1 cellular context compared by ENCODE assay signal in genomic region chr5:57042524-57042931, GRCh38.
TF ChIP-seq lines count a peak whose summit lies in the region.

No MANE protein-coding gene starts in this region.

TF ChIP-seq in K562, 482 proteins besides CTCF, POLR2A, EP300 and RAD21 (continued from another document and continues in another):
- no peak for TF ChIP-seq KLF6 (CRISPR knock-in tag; IDR thresholded peaks at IDR 0.05; ENCODE audit: borderline replicate concordance)
- TF ChIP-seq ARHGAP35 (IDR thresholded peaks at IDR 0.05; ENCODE audit: partially characterized antibody), result no peak
- no peak for TF ChIP-seq MAFG (tag; conservative IDR thresholded peaks at IDR 0.05)
- no peak for TF ChIP-seq U2AF1 (optimal IDR thresholded peaks at IDR 0.05; ENCODE audit: low read depth, low read length)
- TF ChIP-seq BRD9 (IDR thresholded peaks at IDR 0.05; ENCODE audit: low read depth, partially characterized antibody), result no peak
- no peak for TF ChIP-seq GTF3C2 (IDR thresholded peaks at IDR 0.05; ENCODE audit: borderline replicate concordance, extremely low read depth, insufficient read length)
- TF ChIP-seq, protein P1, sequence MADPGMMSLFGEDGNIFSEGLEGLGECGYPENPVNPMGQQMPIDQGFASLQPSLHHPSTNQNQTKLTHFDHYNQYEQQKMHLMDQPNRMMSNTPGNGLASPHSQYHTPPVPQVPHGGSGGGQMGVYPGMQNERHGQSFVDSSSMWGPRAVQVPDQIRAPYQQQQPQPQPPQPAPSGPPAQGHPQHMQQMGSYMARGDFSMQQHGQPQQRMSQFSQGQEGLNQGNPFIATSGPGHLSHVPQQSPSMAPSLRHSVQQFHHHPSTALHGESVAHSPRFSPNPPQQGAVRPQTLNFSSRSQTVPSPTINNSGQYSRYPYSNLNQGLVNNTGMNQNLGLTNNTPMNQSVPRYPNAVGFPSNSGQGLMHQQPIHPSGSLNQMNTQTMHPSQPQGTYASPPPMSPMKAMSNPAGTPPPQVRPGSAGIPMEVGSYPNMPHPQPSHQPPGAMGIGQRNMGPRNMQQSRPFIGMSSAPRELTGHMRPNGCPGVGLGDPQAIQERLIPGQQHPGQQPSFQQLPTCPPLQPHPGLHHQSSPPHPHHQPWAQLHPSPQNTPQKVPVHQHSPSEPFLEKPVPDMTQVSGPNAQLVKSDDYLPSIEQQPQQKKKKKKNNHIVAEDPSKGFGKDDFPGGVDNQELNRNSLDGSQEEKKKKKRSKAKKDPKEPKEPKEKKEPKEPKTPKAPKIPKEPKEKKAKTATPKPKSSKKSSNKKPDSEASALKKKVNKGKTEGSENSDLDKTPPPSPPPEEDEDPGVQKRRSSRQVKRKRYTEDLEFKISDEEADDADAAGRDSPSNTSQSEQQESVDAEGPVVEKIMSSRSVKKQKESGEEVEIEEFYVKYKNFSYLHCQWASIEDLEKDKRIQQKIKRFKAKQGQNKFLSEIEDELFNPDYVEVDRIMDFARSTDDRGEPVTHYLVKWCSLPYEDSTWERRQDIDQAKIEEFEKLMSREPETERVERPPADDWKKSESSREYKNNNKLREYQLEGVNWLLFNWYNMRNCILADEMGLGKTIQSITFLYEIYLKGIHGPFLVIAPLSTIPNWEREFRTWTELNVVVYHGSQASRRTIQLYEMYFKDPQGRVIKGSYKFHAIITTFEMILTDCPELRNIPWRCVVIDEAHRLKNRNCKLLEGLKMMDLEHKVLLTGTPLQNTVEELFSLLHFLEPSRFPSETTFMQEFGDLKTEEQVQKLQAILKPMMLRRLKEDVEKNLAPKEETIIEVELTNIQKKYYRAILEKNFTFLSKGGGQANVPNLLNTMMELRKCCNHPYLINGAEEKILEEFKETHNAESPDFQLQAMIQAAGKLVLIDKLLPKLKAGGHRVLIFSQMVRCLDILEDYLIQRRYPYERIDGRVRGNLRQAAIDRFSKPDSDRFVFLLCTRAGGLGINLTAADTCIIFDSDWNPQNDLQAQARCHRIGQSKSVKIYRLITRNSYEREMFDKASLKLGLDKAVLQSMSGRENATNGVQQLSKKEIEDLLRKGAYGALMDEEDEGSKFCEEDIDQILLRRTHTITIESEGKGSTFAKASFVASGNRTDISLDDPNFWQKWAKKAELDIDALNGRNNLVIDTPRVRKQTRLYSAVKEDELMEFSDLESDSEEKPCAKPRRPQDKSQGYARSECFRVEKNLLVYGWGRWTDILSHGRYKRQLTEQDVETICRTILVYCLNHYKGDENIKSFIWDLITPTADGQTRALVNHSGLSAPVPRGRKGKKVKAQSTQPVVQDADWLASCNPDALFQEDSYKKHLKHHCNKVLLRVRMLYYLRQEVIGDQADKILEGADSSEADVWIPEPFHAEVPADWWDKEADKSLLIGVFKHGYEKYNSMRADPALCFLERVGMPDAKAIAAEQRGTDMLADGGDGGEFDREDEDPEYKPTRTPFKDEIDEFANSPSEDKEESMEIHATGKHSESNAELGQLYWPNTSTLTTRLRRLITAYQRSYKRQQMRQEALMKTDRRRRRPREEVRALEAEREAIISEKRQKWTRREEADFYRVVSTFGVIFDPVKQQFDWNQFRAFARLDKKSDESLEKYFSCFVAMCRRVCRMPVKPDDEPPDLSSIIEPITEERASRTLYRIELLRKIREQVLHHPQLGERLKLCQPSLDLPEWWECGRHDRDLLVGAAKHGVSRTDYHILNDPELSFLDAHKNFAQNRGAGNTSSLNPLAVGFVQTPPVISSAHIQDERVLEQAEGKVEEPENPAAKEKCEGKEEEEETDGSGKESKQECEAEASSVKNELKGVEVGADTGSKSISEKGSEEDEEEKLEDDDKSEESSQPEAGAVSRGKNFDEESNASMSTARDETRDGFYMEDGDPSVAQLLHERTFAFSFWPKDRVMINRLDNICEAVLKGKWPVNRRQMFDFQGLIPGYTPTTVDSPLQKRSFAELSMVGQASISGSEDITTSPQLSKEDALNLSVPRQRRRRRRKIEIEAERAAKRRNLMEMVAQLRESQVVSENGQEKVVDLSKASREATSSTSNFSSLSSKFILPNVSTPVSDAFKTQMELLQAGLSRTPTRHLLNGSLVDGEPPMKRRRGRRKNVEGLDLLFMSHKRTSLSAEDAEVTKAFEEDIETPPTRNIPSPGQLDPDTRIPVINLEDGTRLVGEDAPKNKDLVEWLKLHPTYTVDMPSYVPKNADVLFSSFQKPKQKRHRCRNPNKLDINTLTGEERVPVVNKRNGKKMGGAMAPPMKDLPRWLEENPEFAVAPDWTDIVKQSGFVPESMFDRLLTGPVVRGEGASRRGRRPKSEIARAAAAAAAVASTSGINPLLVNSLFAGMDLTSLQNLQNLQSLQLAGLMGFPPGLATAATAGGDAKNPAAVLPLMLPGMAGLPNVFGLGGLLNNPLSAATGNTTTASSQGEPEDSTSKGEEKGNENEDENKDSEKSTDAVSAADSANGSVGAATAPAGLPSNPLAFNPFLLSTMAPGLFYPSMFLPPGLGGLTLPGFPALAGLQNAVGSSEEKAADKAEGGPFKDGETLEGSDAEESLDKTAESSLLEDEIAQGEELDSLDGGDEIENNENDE (IDR thresholded peaks at IDR 0.05; ENCODE audit: low read depth, low read length), result no peak
- no peak for TF ChIP-seq GTF2A2 (tag; IDR thresholded peaks at IDR 0.05)
- peak; percentile 41 for TF ChIP-seq CREM (IDR thresholded peaks at IDR 0.05; ENCODE audit: low read depth)
- no peak for TF ChIP-seq GATAD2B (IDR thresholded peaks at IDR 0.05; ENCODE audit: borderline replicate concordance)
- no peak for TF ChIP-seq MBD2 (IDR thresholded peaks at IDR 0.05; ENCODE audit: borderline replicate concordance, low read depth)
- TF ChIP-seq, protein P2, sequence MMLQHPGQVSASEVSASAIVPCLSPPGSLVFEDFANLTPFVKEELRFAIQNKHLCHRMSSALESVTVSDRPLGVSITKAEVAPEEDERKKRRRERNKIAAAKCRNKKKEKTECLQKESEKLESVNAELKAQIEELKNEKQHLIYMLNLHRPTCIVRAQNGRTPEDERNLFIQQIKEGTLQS (IDR thresholded peaks at IDR 0.05), result peak; percentile 97
- TF ChIP-seq, protein P2 (CRISPR knock-in tag; conservative IDR thresholded peaks at IDR 0.05), result peak; percentile 95
- peak; percentile 81 to 87 for TF ChIP-seq KDM1A (IDR thresholded peaks at IDR 0.05)
- no peak for TF ChIP-seq CREBBP (IDR thresholded peaks at IDR 0.05; ENCODE audit: low read depth, low read length)
- TF ChIP-seq MED1 (CRISPR knock-in tag; IDR thresholded peaks at IDR 0.05; ENCODE audit: borderline replicate concordance), result no peak
- no peak for TF ChIP-seq EHMT2 (IDR thresholded peaks at IDR 0.05)
- TF ChIP-seq TEAD1 (CRISPR knock-in tag; IDR thresholded peaks at IDR 0.05), result no peak
- TF ChIP-seq, protein P3, sequence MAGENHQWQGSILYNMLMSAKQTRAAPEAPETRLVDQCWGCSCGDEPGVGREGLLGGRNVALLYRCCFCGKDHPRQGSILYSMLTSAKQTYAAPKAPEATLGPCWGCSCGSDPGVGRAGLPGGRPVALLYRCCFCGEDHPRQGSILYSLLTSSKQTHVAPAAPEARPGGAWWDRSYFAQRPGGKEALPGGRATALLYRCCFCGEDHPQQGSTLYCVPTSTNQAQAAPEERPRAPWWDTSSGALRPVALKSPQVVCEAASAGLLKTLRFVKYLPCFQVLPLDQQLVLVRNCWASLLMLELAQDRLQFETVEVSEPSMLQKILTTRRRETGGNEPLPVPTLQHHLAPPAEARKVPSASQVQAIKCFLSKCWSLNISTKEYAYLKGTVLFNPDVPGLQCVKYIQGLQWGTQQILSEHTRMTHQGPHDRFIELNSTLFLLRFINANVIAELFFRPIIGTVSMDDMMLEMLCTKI (IDR thresholded peaks at IDR 0.05; ENCODE audit: partially characterized antibody), result no peak
- TF ChIP-seq, protein P4, sequence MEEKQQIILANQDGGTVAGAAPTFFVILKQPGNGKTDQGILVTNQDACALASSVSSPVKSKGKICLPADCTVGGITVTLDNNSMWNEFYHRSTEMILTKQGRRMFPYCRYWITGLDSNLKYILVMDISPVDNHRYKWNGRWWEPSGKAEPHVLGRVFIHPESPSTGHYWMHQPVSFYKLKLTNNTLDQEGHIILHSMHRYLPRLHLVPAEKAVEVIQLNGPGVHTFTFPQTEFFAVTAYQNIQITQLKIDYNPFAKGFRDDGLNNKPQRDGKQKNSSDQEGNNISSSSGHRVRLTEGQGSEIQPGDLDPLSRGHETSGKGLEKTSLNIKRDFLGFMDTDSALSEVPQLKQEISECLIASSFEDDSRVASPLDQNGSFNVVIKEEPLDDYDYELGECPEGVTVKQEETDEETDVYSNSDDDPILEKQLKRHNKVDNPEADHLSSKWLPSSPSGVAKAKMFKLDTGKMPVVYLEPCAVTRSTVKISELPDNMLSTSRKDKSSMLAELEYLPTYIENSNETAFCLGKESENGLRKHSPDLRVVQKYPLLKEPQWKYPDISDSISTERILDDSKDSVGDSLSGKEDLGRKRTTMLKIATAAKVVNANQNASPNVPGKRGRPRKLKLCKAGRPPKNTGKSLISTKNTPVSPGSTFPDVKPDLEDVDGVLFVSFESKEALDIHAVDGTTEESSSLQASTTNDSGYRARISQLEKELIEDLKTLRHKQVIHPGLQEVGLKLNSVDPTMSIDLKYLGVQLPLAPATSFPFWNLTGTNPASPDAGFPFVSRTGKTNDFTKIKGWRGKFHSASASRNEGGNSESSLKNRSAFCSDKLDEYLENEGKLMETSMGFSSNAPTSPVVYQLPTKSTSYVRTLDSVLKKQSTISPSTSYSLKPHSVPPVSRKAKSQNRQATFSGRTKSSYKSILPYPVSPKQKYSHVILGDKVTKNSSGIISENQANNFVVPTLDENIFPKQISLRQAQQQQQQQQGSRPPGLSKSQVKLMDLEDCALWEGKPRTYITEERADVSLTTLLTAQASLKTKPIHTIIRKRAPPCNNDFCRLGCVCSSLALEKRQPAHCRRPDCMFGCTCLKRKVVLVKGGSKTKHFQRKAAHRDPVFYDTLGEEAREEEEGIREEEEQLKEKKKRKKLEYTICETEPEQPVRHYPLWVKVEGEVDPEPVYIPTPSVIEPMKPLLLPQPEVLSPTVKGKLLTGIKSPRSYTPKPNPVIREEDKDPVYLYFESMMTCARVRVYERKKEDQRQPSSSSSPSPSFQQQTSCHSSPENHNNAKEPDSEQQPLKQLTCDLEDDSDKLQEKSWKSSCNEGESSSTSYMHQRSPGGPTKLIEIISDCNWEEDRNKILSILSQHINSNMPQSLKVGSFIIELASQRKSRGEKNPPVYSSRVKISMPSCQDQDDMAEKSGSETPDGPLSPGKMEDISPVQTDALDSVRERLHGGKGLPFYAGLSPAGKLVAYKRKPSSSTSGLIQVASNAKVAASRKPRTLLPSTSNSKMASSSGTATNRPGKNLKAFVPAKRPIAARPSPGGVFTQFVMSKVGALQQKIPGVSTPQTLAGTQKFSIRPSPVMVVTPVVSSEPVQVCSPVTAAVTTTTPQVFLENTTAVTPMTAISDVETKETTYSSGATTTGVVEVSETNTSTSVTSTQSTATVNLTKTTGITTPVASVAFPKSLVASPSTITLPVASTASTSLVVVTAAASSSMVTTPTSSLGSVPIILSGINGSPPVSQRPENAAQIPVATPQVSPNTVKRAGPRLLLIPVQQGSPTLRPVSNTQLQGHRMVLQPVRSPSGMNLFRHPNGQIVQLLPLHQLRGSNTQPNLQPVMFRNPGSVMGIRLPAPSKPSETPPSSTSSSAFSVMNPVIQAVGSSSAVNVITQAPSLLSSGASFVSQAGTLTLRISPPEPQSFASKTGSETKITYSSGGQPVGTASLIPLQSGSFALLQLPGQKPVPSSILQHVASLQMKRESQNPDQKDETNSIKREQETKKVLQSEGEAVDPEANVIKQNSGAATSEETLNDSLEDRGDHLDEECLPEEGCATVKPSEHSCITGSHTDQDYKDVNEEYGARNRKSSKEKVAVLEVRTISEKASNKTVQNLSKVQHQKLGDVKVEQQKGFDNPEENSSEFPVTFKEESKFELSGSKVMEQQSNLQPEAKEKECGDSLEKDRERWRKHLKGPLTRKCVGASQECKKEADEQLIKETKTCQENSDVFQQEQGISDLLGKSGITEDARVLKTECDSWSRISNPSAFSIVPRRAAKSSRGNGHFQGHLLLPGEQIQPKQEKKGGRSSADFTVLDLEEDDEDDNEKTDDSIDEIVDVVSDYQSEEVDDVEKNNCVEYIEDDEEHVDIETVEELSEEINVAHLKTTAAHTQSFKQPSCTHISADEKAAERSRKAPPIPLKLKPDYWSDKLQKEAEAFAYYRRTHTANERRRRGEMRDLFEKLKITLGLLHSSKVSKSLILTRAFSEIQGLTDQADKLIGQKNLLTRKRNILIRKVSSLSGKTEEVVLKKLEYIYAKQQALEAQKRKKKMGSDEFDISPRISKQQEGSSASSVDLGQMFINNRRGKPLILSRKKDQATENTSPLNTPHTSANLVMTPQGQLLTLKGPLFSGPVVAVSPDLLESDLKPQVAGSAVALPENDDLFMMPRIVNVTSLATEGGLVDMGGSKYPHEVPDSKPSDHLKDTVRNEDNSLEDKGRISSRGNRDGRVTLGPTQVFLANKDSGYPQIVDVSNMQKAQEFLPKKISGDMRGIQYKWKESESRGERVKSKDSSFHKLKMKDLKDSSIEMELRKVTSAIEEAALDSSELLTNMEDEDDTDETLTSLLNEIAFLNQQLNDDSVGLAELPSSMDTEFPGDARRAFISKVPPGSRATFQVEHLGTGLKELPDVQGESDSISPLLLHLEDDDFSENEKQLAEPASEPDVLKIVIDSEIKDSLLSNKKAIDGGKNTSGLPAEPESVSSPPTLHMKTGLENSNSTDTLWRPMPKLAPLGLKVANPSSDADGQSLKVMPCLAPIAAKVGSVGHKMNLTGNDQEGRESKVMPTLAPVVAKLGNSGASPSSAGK (IDR thresholded peaks at IDR 0.05), result no peak
- no peak for TF ChIP-seq ZBTB2 (IDR thresholded peaks at IDR 0.05)
- TF ChIP-seq CREB1 (IDR thresholded peaks at IDR 0.05), result peak; percentile 27; the same call in 1 of the 2 replicates
- TF ChIP-seq CREB1 (CRISPR knock-in tag; IDR thresholded peaks at IDR 0.05), result no peak
